ENCODE assay signal across 12 cellular contexts in the genomic region with DNA sequence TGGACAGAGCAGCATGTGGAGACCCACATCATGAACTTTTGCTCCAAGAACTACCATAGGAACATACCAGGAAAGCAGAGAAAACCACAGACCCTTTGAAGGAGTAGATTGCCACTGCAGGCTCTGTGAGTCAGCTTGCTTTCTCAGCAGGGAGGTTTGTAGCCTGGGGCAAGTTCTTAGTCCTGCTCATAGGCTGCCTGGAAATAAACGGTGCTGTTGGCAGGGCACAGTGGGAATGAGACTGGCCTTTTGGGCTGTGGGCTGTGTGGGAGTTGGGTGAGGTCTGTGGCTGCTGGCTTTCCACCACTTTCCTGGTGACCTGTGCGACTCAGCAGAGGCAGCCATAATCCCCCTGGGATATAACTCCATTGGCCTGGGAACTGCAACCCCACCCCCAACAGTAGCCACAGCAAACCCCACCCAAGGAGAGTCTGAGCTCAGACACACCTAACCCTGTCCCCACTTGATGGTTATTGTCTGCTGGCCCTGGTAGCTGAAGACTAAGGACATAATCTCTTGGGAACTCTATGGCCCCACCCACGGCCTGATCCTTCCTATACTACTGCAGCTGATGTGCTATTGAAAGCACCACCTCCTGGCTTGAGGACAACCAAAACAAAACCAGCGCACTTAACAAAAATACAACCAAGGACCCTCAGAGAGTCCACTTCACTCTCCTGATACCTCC.
DNase-seq lines count a peak whose midpoint lies in the region; ATAC-seq and TF ChIP-seq lines count a peak whose summit lies in the region.
"Had no signal": no experiment of that assay in that cellular context is flagged by ENCODE, and none has a peak within 500 bp of the region (broad histone marks: within the 10 kb centered on the region; RNA-seq: fewer than 3 reads in every experiment).

No MANE protein-coding gene starts in this region.

- H3K27me3 ChIP-seq in NT2/D1 (ENCODE audit: insufficient read depth, insufficient read length) (peaks cover 4% of the 10 kb centered on the region), suprapubic skin (no peaks in the 10 kb centered on the region), HAP-1 (ENCODE audit: low read depth) (no peaks in the 10 kb centered on the region)
- H3K27me3 ChIP-seq: BE2C, ovary had no signal

- H3K4me3 ChIP-seq in NT2/D1 (ENCODE audit: insufficient read length, low read depth) (no peak overlapping the region), epithelial cell of proximal tubule (ENCODE audit: low read depth, low read length) (no peak overlapping the region), suprapubic skin (no peak overlapping the region), HAP-1 (no peak overlapping the region)
- H3K4me3 ChIP-seq: ovary had no signal

- TF ChIP-seq EP300 in suprapubic skin (IDR thresholded peaks at IDR 0.05): no peak

- TF ChIP-seq POLR2A in suprapubic skin (IDR thresholded peaks at IDR 0.05): no peak

- H3K9ac ChIP-seq in NT2/D1 (ENCODE audit: insufficient read length, low read depth): no peak overlapping the region

- ATAC-seq in activated CD8-positive, alpha-beta memory T cell treated with anti-CD3 and anti-CD28 coated beads, Interleukin-2, amount 10 ng/mL, durations not matched to agents 7 days and 5 days: no peak
- ATAC-seq in GM18858 (IDR thresholded peaks at IDR 0.05; ENCODE audit: unreplicated experiment): no peak
- ATAC-seq: activated T-cell treated with anti-CD3 and anti-CD28 coated beads, Interleukin-2, amount 50 U/mL, for 4 hours had no signal

- no peak for DNase-seq in activated CD8-positive, alpha-beta memory T cell treated with anti-CD3 and anti-CD28 coated beads, Interleukin-2, amount 10 ng/mL, durations not matched to agents 7 days and 5 days
- no peak for DNase-seq in activated CD8-positive, alpha-beta memory T cell treated with anti-CD3 and anti-CD28 coated beads, Interleukin-2, amount 50 U/mL, for 48 hours
- DNase-seq in NT2/D1 (ENCODE audit: low read depth, low spot score) (peak; percentile 66), epithelial cell of proximal tubule (ENCODE audit: low read depth) (peak; percentile 85), suprapubic skin (ENCODE audit: low spot score in 2 of 2) (no peak), HAP-1 (ENCODE audit: low spot score in 2 of 2) (no peak), progenitor cell of endocrine pancreas (ENCODE audit: low spot score, unreplicated experiment) (no peak)
- DNase-seq: activated T-cell treated with anti-CD3 and anti-CD28 coated beads, Interleukin-2, amount 50 U/mL, for 4 hours; BE2C; immature natural killer cell; ovary had no signal

- peak overlapping the region; percentile 58 for H3K27ac Mint-ChIP-seq in activated CD8-positive, alpha-beta memory T cell treated with anti-CD3 and anti-CD28 coated beads, Interleukin-2, amount 10 ng/mL, durations not matched to agents 7 days and 5 days
- no peak overlapping the region for H3K27ac Mint-ChIP-seq in progenitor cell of endocrine pancreas
- H3K27ac Mint-ChIP-seq: immature natural killer cell had no signal

- H3K9me3 Mint-ChIP-seq in activated CD8-positive, alpha-beta memory T cell treated with anti-CD3 and anti-CD28 coated beads, Interleukin-2, amount 10 ng/mL, durations not matched to agents 7 days and 5 days (ENCODE audit: low read depth): peaks cover 4% of the 10 kb centered on the region
- H3K9me3 Mint-ChIP-seq in progenitor cell of endocrine pancreas (ENCODE audit: low read depth): peaks cover 18% of the 10 kb centered on the region

- no peak overlapping the region for H3K4me3 Mint-ChIP-seq in activated CD8-positive, alpha-beta memory T cell treated with anti-CD3 and anti-CD28 coated beads, Interleukin-2, amount 10 ng/mL, durations not matched to agents 7 days and 5 days
- no peak overlapping the region for H3K4me3 Mint-ChIP-seq in progenitor cell of endocrine pancreas (ENCODE audit: low read depth)
- H3K4me3 Mint-ChIP-seq: activated T-cell treated with anti-CD3 and anti-CD28 coated beads, Interleukin-2, amount 50 U/mL, for 4 hours; immature natural killer cell had no signal

- H3K4me1 ChIP-seq in NT2/D1 (ENCODE audit: insufficient read depth, insufficient read length) (peaks cover 3% of the 10 kb centered on the region), suprapubic skin (no peaks in the 10 kb centered on the region), HAP-1 (no peaks in the 10 kb centered on the region)
- H3K4me1 ChIP-seq: BE2C had no signal

- in situ Hi-C loops in HAP-1 (cut with MboI; ENCODE audit: low sequenced_read_pairs): no loop called here

- H3K9me3 ChIP-seq in NT2/D1 (ENCODE audit: insufficient read depth, low read length) (peaks cover 10% of the 10 kb centered on the region; the same call in 1 of the 2 replicates), suprapubic skin (peaks cover 10% of the 10 kb centered on the region), HAP-1 (no peaks in the 10 kb centered on the region)
- H3K9me3 ChIP-seq: BE2C, ovary had no signal

- WGBS in suprapubic skin: 65% methylated on average over 4 of the region's 4 CpGs

- CTCF ChIA-PET in activated CD8-positive, alpha-beta memory T cell treated with anti-CD3 and anti-CD28 coated beads, Interleukin-2, amount 10 ng/mL, durations not matched to agents 7 days and 5 days (lab: Charles Lee): no interaction called here

- H3K27me3 Mint-ChIP-seq in activated CD8-positive, alpha-beta memory T cell treated with anti-CD3 and anti-CD28 coated beads, Interleukin-2, amount 10 ng/mL, durations not matched to agents 7 days and 5 days: no peaks in the 10 kb centered on the region
- H3K27me3 Mint-ChIP-seq in progenitor cell of endocrine pancreas: no peaks in the 10 kb centered on the region

- peaks cover 13% of the 10 kb centered on the region for H3K4me1 Mint-ChIP-seq in activated CD8-positive, alpha-beta memory T cell treated with anti-CD3 and anti-CD28 coated beads, Interleukin-2, amount 10 ng/mL, durations not matched to agents 7 days and 5 days
- no peaks in the 10 kb centered on the region for H3K4me1 Mint-ChIP-seq in progenitor cell of endocrine pancreas (ENCODE audit: low read depth)
- H3K4me1 Mint-ChIP-seq: immature natural killer cell had no signal

- no peaks in the 10 kb centered on the region for H3K36me3 Mint-ChIP-seq in activated CD8-positive, alpha-beta memory T cell treated with anti-CD3 and anti-CD28 coated beads, Interleukin-2, amount 10 ng/mL, durations not matched to agents 7 days and 5 days
- no peaks in the 10 kb centered on the region for H3K36me3 Mint-ChIP-seq in progenitor cell of endocrine pancreas (ENCODE audit: insufficient read depth)

- H3K27ac ChIP-seq in suprapubic skin: no peak overlapping the region
- H3K27ac ChIP-seq: ovary had no signal

- TF ChIP-seq CTCF in epithelial cell of proximal tubule (conservative IDR thresholded peaks at IDR 0.05; ENCODE audit: low read depth, low read length) (no peak), suprapubic skin (IDR thresholded peaks at IDR 0.05) (no peak), progenitor cell of endocrine pancreas (IDR thresholded peaks at IDR 0.05; ENCODE audit: unreplicated experiment) (no peak)

- H3K36me3 ChIP-seq in NT2/D1 (ENCODE audit: insufficient read depth, insufficient read length, low read length): no peaks in the 10 kb centered on the region
- H3K36me3 ChIP-seq in suprapubic skin: no peaks in the 10 kb centered on the region
- no peaks in the 10 kb centered on the region for H3K36me3 ChIP-seq in HAP-1 (replicated peaks)
- H3K36me3 ChIP-seq: BE2C, ovary had no signal

Comparison
In these comparisons a context has a peak if more than half of its experiments do, and no peak if none do; other contexts are left out.
1. DNase-seq: peak in NT2/D1 (single experiment) and epithelial cell of proximal tubule (single experiment); none in activated CD8-positive, alpha-beta memory T cell treated with anti-CD3 and anti-CD28 coated beads, Interleukin-2, amount 10 ng/mL, durations not matched to agents 7 days and 5 days (single experiment), activated CD8-positive, alpha-beta memory T cell treated with anti-CD3 and anti-CD28 coated beads, Interleukin-2, amount 50 U/mL, for 48 hours (single experiment), suprapubic skin (0 of 2), HAP-1 (0 of 2) and progenitor cell of endocrine pancreas (single experiment).